In the genomic region with DNA sequence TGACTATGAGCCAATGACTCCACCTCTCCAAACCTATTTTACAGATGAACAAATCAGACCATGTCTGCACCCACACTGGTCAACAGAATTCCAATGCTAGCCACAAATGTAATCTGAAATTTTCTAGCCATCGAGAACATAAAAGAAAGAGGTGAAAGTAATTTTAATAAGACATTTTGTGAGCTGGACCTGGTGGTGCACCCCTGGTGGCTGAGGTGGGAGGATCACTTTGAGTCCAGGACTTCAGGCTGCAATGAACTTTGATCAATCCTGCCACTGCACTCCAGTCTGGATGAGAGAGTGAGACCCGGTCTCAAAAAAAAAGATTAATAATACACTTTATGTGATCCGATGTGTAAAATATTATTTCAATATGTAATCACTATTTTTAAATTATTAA, we compare ENCODE assay signal across 12 cellular contexts. TPM values are rescaled to one million over a fixed set of nuclear protein-coding genes. Genes with fewer than 3 reads are reported as not detected.
DNase-seq lines count a peak whose midpoint lies in the region; ATAC-seq, FAIRE-seq and TF ChIP-seq lines count a peak whose summit lies in the region.
"Had no signal": no experiment of that assay in that cellular context is flagged by ENCODE, and none has a peak within 500 bp of the region (broad histone marks: within the 10 kb centered on the region; RNA-seq: fewer than 3 reads in every experiment).

No MANE protein-coding gene starts in this region.

- peak; percentile 63 for TF ChIP-seq CTCF in chondrocyte (IDR thresholded peaks at IDR 0.05)

- H3K27me3 Mint-ChIP-seq in chondrocyte (ENCODE audit: low read depth) = no peaks in the 10 kb centered on the region

- no peaks in the 10 kb centered on the region for H3K9me3 ChIP-seq in small intestine (ENCODE audit: control insufficient read depth, low read depth)
- H3K9me3 ChIP-seq: tibial nerve had no signal

- H3K4me3 Mint-ChIP-seq in chondrocyte (ENCODE audit: unreplicated experiment) = no peak overlapping the region
- H3K4me3 Mint-ChIP-seq: activated naive CD4-positive, alpha-beta T cell treated with anti-CD3 and anti-CD28 coated beads for 36 hours had no signal

- peaks cover 19% of the 10 kb centered on the region for H3K4me1 Mint-ChIP-seq in chondrocyte (ENCODE audit: low read depth)

- no peaks in the 10 kb centered on the region for H3K36me3 Mint-ChIP-seq in chondrocyte (ENCODE audit: low read depth)

- peaks cover 8% of the 10 kb centered on the region for H3K9me3 Mint-ChIP-seq in chondrocyte (ENCODE audit: low read depth)

- H3K36me3 ChIP-seq in small intestine (ENCODE audit: control insufficient read depth in 2 of 2, insufficient read depth in 2 of 2, low read length in 2 of 2) = no peaks in the 10 kb centered on the region
- H3K36me3 ChIP-seq: tibial nerve had no signal

- WGBS in small intestine, 3 donors = 23 to 67% (median 38%) methylated on average over 3 of the region's 3 CpGs

- FAIRE-seq in small intestine (lab: Jason Lieb, UNC) = no peak

- no peak overlapping the region for H3K4me3 ChIP-seq in small intestine (ENCODE audit: low read depth in 1 of 2, low read length in 2 of 2)
- H3K4me3 ChIP-seq: tibial nerve had no signal

- no peaks in the 10 kb centered on the region for H3K27me3 ChIP-seq in small intestine (ENCODE audit: control insufficient read depth in 2 of 2, insufficient read depth in 2 of 2, low read length in 2 of 2)
- H3K27me3 ChIP-seq: tibial nerve had no signal

- peak; percentile 7 for DNase-seq in DMS 273 (lab: John Stamatoyannopoulos, UW; ENCODE audit: unreplicated experiment)
- no peak for DNase-seq in DMS 273 treated with DMSO at 0.1 percent for 48 hours (lab: John Stamatoyannopoulos, UW)
- no peak for DNase-seq in chondrocyte (ENCODE audit: low spot score)
- peak; percentile 59 for DNase-seq in small intestine
- DNase-seq: 8988T; activated naive CD4-positive, alpha-beta T cell treated with anti-CD3 and anti-CD28 coated beads for 36 hours; stimulated activated CD4-positive, alpha-beta T cell treated with anti-CD3 and anti-CD28 coated beads, Interleukin-2, amount 100 ng/mL, for 24 hours had no signal

- H3K27ac Mint-ChIP-seq in chondrocyte (ENCODE audit: unreplicated experiment) = no peak overlapping the region
- H3K27ac Mint-ChIP-seq: activated naive CD4-positive, alpha-beta T cell treated with anti-CD3 and anti-CD28 coated beads for 36 hours had no signal

- H3K4me1 ChIP-seq in small intestine (ENCODE audit: control insufficient read depth in 2 of 2, insufficient read depth in 1 of 2, low read depth in 1 of 2, low read length in 1 of 2) = no peaks in the 10 kb centered on the region

- no peak overlapping the region for H3K27ac ChIP-seq in small intestine (ENCODE audit: low read depth in 1 of 2, low read length in 1 of 2)
- H3K27ac ChIP-seq: epithelial cell of prostate, tibial nerve had no signal

- ATAC-seq in GM19463 (IDR thresholded peaks at IDR 0.05; ENCODE audit: unreplicated experiment) (no peak), GM19467 (IDR thresholded peaks at IDR 0.05; ENCODE audit: unreplicated experiment) (no peak)

RNA-seq across cellular contexts. Expression of gene RNF185, which starts 9.4 kb away (rescaled TPM):
- total RNA-seq in chondrocyte = 28.6 to 36.9 TPM (median 35.8 TPM) in 3 replicates
- 10 to 100 TPM; 18.3 to 34.9 (median 30.8) TPM for polyA plus RNA-seq in small intestine

RNA-seq across cellular contexts. Expression of gene PLA2G3, which starts 10.3 kb away (rescaled TPM):
- 0.07 to 0.13 TPM in 2 of 3 replicates, not detected in the other for total RNA-seq in chondrocyte
- 1 to 10 TPM in 1 of 3 donors, not detected in 2; 4.2 TPM for polyA plus RNA-seq in small intestine
- total RNA-seq: activated naive CD4-positive, alpha-beta T cell treated with anti-CD3 and anti-CD28 coated beads for 36 hours; NCI-H460; tibial nerve had no signal

RNA-seq across cellular contexts. Expression of gene INPP5J, which starts 27.8 kb away (rescaled TPM):
- total RNA-seq in chondrocyte = 3.5 to 5.9 TPM (median 5.2 TPM) in 3 replicates
- 10 to 100 TPM; 12.2 to 93.7 (median 81.9) TPM for polyA plus RNA-seq in small intestine

RNA-seq across cellular contexts. Expression of gene SELENOM, which starts 43.2 kb away (rescaled TPM):
- 200 to 228 TPM (median 217 TPM) in 3 replicates for total RNA-seq in chondrocyte
- polyA plus RNA-seq in small intestine = 100 to 1,000 TPM in 1 of 3 donors, 10 to 100 TPM in 2; 14.8 to 163 (median 90.0) TPM

Comparison
In these comparisons a context has a peak if more than half of its experiments do, and no peak if none do; other contexts are left out.
1. DNase-seq: peak in DMS 273 (single experiment) and small intestine (single experiment); none in DMS 273 treated with DMSO at 0.1 percent for 48 hours (single experiment) and chondrocyte (single experiment).